Comparison of ENCODE assay signal across 8 cellular contexts in genomic region chr14:102917469-102918211, GRCh38. TPM values are rescaled to one million over a fixed set of nuclear protein-coding genes. Genes with fewer than 3 reads are reported as not detected.
A peak's percentile ranks its signal among the peaks of the same experiment; 100 is the strongest.
DNase-seq lines count a peak whose midpoint lies in the region; ATAC-seq and TF ChIP-seq lines count a peak whose summit lies in the region.

No MANE protein-coding gene starts in this region.

- peak; percentile 79 for TF ChIP-seq CTCF in Loucy (conservative IDR thresholded peaks at IDR 0.05; ENCODE audit: low read length)

- H3K4me1 Mint-ChIP-seq in activated CD4-positive, alpha-beta T cell treated with anti-CD3 and anti-CD28 coated beads, Interleukin-2, amount 10 ng/mL, durations not matched to agents 24 days and 14 days = no peaks in the 10 kb centered on the region

- H2AFZ ChIP-seq in Loucy (ENCODE audit: low read length) = peak overlapping the region; percentile 54

- no peaks in the 10 kb centered on the region for H3K36me3 ChIP-seq in Loucy (ENCODE audit: insufficient read depth, low read length)

- H4K20me1 ChIP-seq in Loucy (ENCODE audit: insufficient read depth, low read length, poor library complexity, severe bottlenecking) = no peaks in the 10 kb centered on the region

- no peak overlapping the region for H3K4me3 Mint-ChIP-seq in activated CD4-positive, alpha-beta T cell treated with anti-CD3 and anti-CD28 coated beads, Interleukin-2, amount 10 ng/mL, durations not matched to agents 24 days and 14 days

- peak overlapping the region; percentile 57 for H3K9ac ChIP-seq in Loucy (ENCODE audit: low read depth, low read length, poor library complexity, severe bottlenecking)

- no peaks in the 10 kb centered on the region for H3K27me3 Mint-ChIP-seq in activated CD4-positive, alpha-beta T cell treated with anti-CD3 and anti-CD28 coated beads, Interleukin-2, amount 10 ng/mL, durations not matched to agents 24 days and 14 days

- no peaks in the 10 kb centered on the region for H3K79me2 ChIP-seq in Loucy (ENCODE audit: insufficient read depth, low read length)

- no peaks in the 10 kb centered on the region for H3F3A ChIP-seq in Loucy (ENCODE audit: low read depth)

- no peaks in the 10 kb centered on the region for H3K27me3 ChIP-seq in Loucy (ENCODE audit: insufficient read depth, low read length, poor library complexity, severe bottlenecking)

- H3K27ac Mint-ChIP-seq in activated CD4-positive, alpha-beta T cell treated with anti-CD3 and anti-CD28 coated beads, Interleukin-2, amount 10 ng/mL, durations not matched to agents 24 days and 14 days = no peak overlapping the region

- no peaks in the 10 kb centered on the region for H3K9me3 Mint-ChIP-seq in activated CD4-positive, alpha-beta T cell treated with anti-CD3 and anti-CD28 coated beads, Interleukin-2, amount 10 ng/mL, durations not matched to agents 24 days and 14 days

- peak overlapping the region; percentile 8 for H3K4me3 ChIP-seq in Loucy (ENCODE audit: low read length, poor library complexity, severe bottlenecking)

- H3K4me1 ChIP-seq in Loucy (ENCODE audit: insufficient read depth, low read length, poor library complexity, severe bottlenecking) = peaks cover 19% of the 10 kb centered on the region

- H3K9me2 ChIP-seq in Loucy (replicated peaks; ENCODE audit: low read depth, low read length) = no peaks in the 10 kb centered on the region

- peak; percentile 32 for ATAC-seq in stimulated activated naive CD8-positive, alpha-beta T cell treated with anti-CD3 and anti-CD28 coated beads, Interleukin-15, Interleukin-2, amounts not matched to agents 100 U/mL and 50 U/mL, for 24 hours

- H3K9me3 ChIP-seq in Loucy (ENCODE audit: insufficient read depth, low read depth, low read length) = no peaks in the 10 kb centered on the region

- DNase-seq in GDM1 (lab: John Stamatoyannopoulos, UW) (peak; percentile 22), dermis microvascular lymphatic vessel endothelial cell (ENCODE audit: low read depth in 2 of 2) (peak; percentile 12 to 52), mucosa of gallbladder (ENCODE audit: low spot score) (peak; percentile 45), LoVo (ENCODE audit: low spot score) (no peak), DMS153 treated with DMSO at 0.1 percent for 48 hours (lab: John Stamatoyannopoulos, UW; ENCODE audit: unreplicated experiment) (no peak)
- DNase-seq in activated CD4-positive, alpha-beta T cell treated with anti-CD3 and anti-CD28 coated beads, Interleukin-2, amount 10 ng/mL, durations not matched to agents 24 days and 14 days = peak; percentile 85
- DNase-seq in stimulated activated naive CD8-positive, alpha-beta T cell treated with anti-CD3 and anti-CD28 coated beads, Interleukin-15, Interleukin-2, amounts not matched to agents 100 U/mL and 50 U/mL, for 24 hours = peak; percentile 75

- H3K36me3 Mint-ChIP-seq in activated CD4-positive, alpha-beta T cell treated with anti-CD3 and anti-CD28 coated beads, Interleukin-2, amount 10 ng/mL, durations not matched to agents 24 days and 14 days (ENCODE audit: low read depth) = peaks cover 2% of the 10 kb centered on the region

- H3K4me2 ChIP-seq in Loucy (ENCODE audit: low read depth, low read length, poor library complexity, severe bottlenecking) = peak overlapping the region; percentile 48

- intact Hi-C loops in activated CD4-positive, alpha-beta T cell treated with anti-CD3 and anti-CD28 coated beads, Interleukin-2, amount 10 ng/mL, durations not matched to agents 24 days and 14 days (cut with micrococcal nuclease) = loop anchor here (1.0 to 5.0 kb wide), 2 partner anchors 140 to 223 kb away; partner anchors contain the start of gene TRAF3

RNA-seq across cellular contexts. Expression of gene AMN, which starts 4.8 kb away (rescaled TPM):
- 0.35 and 0.62 TPM in 2 replicates for total RNA-seq in activated CD4-positive, alpha-beta T cell treated with anti-CD3 and anti-CD28 coated beads, Interleukin-2, amount 10 ng/mL, durations not matched to agents 24 days and 14 days
- 0.13 TPM in 2 replicates for total RNA-seq in dermis microvascular lymphatic vessel endothelial cell
- total RNA-seq in mucosa of gallbladder = 204 TPM

Comparison
In these comparisons a context has a peak if more than half of its experiments do, and no peak if none do; other contexts are left out.
1. DNase-seq: peak in GDM1 (single experiment), activated CD4-positive, alpha-beta T cell treated with anti-CD3 and anti-CD28 coated beads, Interleukin-2, amount 10 ng/mL, durations not matched to agents 24 days and 14 days (single experiment), dermis microvascular lymphatic vessel endothelial cell (2 of 2), mucosa of gallbladder (single experiment) and stimulated activated naive CD8-positive, alpha-beta T cell treated with anti-CD3 and anti-CD28 coated beads, Interleukin-15, Interleukin-2, amounts not matched to agents 100 U/mL and 50 U/mL, for 24 hours (single experiment); none in LoVo (single experiment) and DMS153 treated with DMSO at 0.1 percent for 48 hours (single experiment).
2. RNA of gene AMN, which starts 4.8 kb away (total RNA-seq): 204 TPM in mucosa of gallbladder (single experiment); 0.35 to 0.62 TPM in activated CD4-positive, alpha-beta T cell treated with anti-CD3 and anti-CD28 coated beads, Interleukin-2, amount 10 ng/mL, durations not matched to agents 24 days and 14 days and 0.13 TPM in dermis microvascular lymphatic vessel endothelial cell; every median in the first group is over 100 times any median in the second.